In genomic region chr5:103607346-103607745, GRCh38 we compare ENCODE assay signal across 7 cellular contexts.
"Had no signal": no experiment of that assay in that cellular context is flagged by ENCODE, and none has a peak within 500 bp of the region (broad histone marks: within the 10 kb centered on the region; RNA-seq: fewer than 3 reads in every experiment).

No MANE protein-coding gene starts in this region.

- DNase-seq: GOT3, H9, HCEC 1CT, IMR-90, KBM-7 had no signal

- FAIRE-seq: H54, HTR-8/SVneo had no signal
